10 cellular contexts compared by ENCODE assay signal in genomic region chr13:79491715-79492114, GRCh38. TPM values are rescaled to one million over a fixed set of nuclear protein-coding genes. Genes with fewer than 3 reads are reported as not detected.
DNase-seq lines count a peak whose midpoint lies in the region; ATAC-seq and TF ChIP-seq lines count a peak whose summit lies in the region.
"Had no signal": no experiment of that assay in that cellular context is flagged by ENCODE, and none has a peak within 500 bp of the region (broad histone marks: within the 10 kb centered on the region; RNA-seq: fewer than 3 reads in every experiment).

No MANE protein-coding gene starts in this region.

- peak overlapping the region; percentile 51 for H3K4me2 ChIP-seq in hepatocyte

- ATAC-seq in activated naive CD4-positive, alpha-beta T cell treated with anti-CD3 and anti-CD28 coated beads, Interleukin-2, amount 50 U/mL, for 72 hours = peak; percentile 8 to 14
- ATAC-seq in upper lobe of right lung (no peak), HG03521 (IDR thresholded peaks at IDR 0.05; ENCODE audit: unreplicated experiment) (no peak)

- TF ChIP-seq CTCF in cardiac muscle cell (IDR thresholded peaks at IDR 0.05; ENCODE audit: low read depth, low read length) (no peak), right atrium auricular region (IDR thresholded peaks at IDR 0.05) (no peak), hepatocyte (IDR thresholded peaks at IDR 0.05; ENCODE audit: poor library complexity) (no peak), upper lobe of right lung (IDR thresholded peaks at IDR 0.05) (no peak)

- H3K27me3 ChIP-seq in cardiac muscle cell (no peaks in the 10 kb centered on the region), right atrium auricular region (no peaks in the 10 kb centered on the region), hepatocyte (no peaks in the 10 kb centered on the region), upper lobe of right lung (no peaks in the 10 kb centered on the region)

- 44% methylated on average over 4 of the region's 4 CpGs for WGBS in hepatocyte (ENCODE audit: low lambda C conversion rate, missing lambda C conversion rate)

- no peaks in the 10 kb centered on the region for H3K36me3 ChIP-seq in cardiac muscle cell
- H3K36me3 ChIP-seq in right atrium auricular region = no peaks in the 10 kb centered on the region
- no peaks in the 10 kb centered on the region for H3K36me3 ChIP-seq in hepatocyte (replicated peaks; ENCODE audit: insufficient read depth, low read depth)
- no peaks in the 10 kb centered on the region for H3K36me3 ChIP-seq in upper lobe of right lung

- H3K4me1 ChIP-seq in cardiac muscle cell (ENCODE audit: low read depth) (peaks cover 9% of the 10 kb centered on the region), right atrium auricular region (peaks cover 0 to 18% of the 10 kb centered on the region in 2 donors), hepatocyte (ENCODE audit: insufficient read depth) (peaks cover 17% of the 10 kb centered on the region), upper lobe of right lung (peaks cover 30% of the 10 kb centered on the region)

- DNase-seq in cardiac muscle cell (ENCODE audit: low read depth in 1 of 2, low spot score in 1 of 2) (peak in 1 of 2 donors; percentile 74), right atrium auricular region (ENCODE audit: low spot score) (no peak), hepatocyte (ENCODE audit: low spot score) (no peak), upper lobe of right lung (no peak), posterior vena cava (ENCODE audit: low spot score) (no peak), NAMALWA (ENCODE audit: low spot score) (no peak)
- DNase-seq in activated naive CD4-positive, alpha-beta T cell treated with anti-CD3 and anti-CD28 coated beads, Interleukin-2, amount 50 U/mL, for 72 hours (ENCODE audit: low spot score in 2 of 2) = no peak
- DNase-seq: effector CD8-positive, alpha-beta T cell; NCI-H1092 had no signal

- H3K27ac ChIP-seq in cardiac muscle cell (peak overlapping the region; percentile 29), right atrium auricular region (no peak overlapping the region), hepatocyte (peak overlapping the region; percentile 51), upper lobe of right lung (peak overlapping the region; percentile 43)

- no peaks in the 10 kb centered on the region for H3K9me3 ChIP-seq in cardiac muscle cell (ENCODE audit: low read depth)
- no peaks in the 10 kb centered on the region for H3K9me3 ChIP-seq in right atrium auricular region
- H3K9me3 ChIP-seq in hepatocyte (ENCODE audit: low read depth) = no peaks in the 10 kb centered on the region
- no peaks in the 10 kb centered on the region for H3K9me3 ChIP-seq in upper lobe of right lung

- peaks cover 68% of the 10 kb centered on the region for H4K20me1 ChIP-seq in hepatocyte (ENCODE audit: insufficient read depth, poor library complexity, severe bottlenecking)

- H3K9me2 ChIP-seq in hepatocyte (replicated peaks; ENCODE audit: insufficient read depth) = no peaks in the 10 kb centered on the region

- H3K4me3 ChIP-seq in cardiac muscle cell = no peak overlapping the region
- no peak overlapping the region for H3K4me3 ChIP-seq in right atrium auricular region
- H3K4me3 ChIP-seq in hepatocyte = no peak overlapping the region
- no peak overlapping the region for H3K4me3 ChIP-seq in upper lobe of right lung

- H3K9me3 Mint-ChIP-seq in activated naive CD4-positive, alpha-beta T cell treated with anti-CD3 and anti-CD28 coated beads, Interleukin-2, amount 50 U/mL, for 72 hours = peaks cover 8 to 9% of the 10 kb centered on the region in 2 donors

- H2AFZ ChIP-seq in hepatocyte = no peak overlapping the region

- H3K36me3 Mint-ChIP-seq in activated naive CD4-positive, alpha-beta T cell treated with anti-CD3 and anti-CD28 coated beads, Interleukin-2, amount 50 U/mL, for 72 hours = peaks cover 22 to 40% of the 10 kb centered on the region in 2 donors

- intact Hi-C loops in upper lobe of right lung (cut with DNase I) = no loop called here
- intact Hi-C loops in posterior vena cava (cut with DNase I) = no loop called here

- H3K27ac Mint-ChIP-seq in activated naive CD4-positive, alpha-beta T cell treated with anti-CD3 and anti-CD28 coated beads, Interleukin-2, amount 50 U/mL, for 72 hours = peak overlapping the region; percentile 75 to 98

- H3K79me2 ChIP-seq in hepatocyte = peaks cover 100% of the 10 kb centered on the region

RNA-seq across cellular contexts. Expression of gene NDFIP2, which starts 10.8 kb away (rescaled TPM):
- total RNA-seq in cardiac muscle cell (24.2 and 26.8 TPM in 2 replicates), right atrium auricular region (10 to 100 TPM; 27.8 to 29.0 TPM), hepatocyte (72.8 and 80.2 TPM in 2 replicates), upper lobe of right lung (34.1 TPM), posterior vena cava (10 to 100 TPM; 13.3 to 13.7 TPM)
- polyA plus RNA-seq in cardiac muscle cell (37.3 and 43.5 TPM in 2 replicates), hepatocyte (40.6 and 54.4 TPM in 2 replicates)
- 100 to 1,000 TPM; 107 to 152 TPM for total RNA-seq in activated naive CD4-positive, alpha-beta T cell treated with anti-CD3 and anti-CD28 coated beads, Interleukin-2, amount 50 U/mL, for 72 hours

Comparison
In these comparisons a context has a peak if more than half of its experiments do, and no peak if none do; other contexts are left out.
1. H3K27ac ChIP-seq: peak in cardiac muscle cell (single experiment), hepatocyte (single experiment) and upper lobe of right lung (single experiment); none in right atrium auricular region (0 of 2).
2. ATAC-seq: peak in activated naive CD4-positive, alpha-beta T cell treated with anti-CD3 and anti-CD28 coated beads, Interleukin-2, amount 50 U/mL, for 72 hours (2 of 2); none in upper lobe of right lung (single experiment) and HG03521 (single experiment).